8 cellular contexts compared by ENCODE assay signal in genomic region chr9:6681147-6681956, GRCh38. TPM values are rescaled to one million over a fixed set of nuclear protein-coding genes. Genes with fewer than 3 reads are reported as not detected.
DNase-seq lines count a peak whose midpoint lies in the region; ATAC-seq and TF ChIP-seq lines count a peak whose summit lies in the region.

No MANE protein-coding gene starts in this region.

- H3K36me3 ChIP-seq in vagina: no peaks in the 10 kb centered on the region

- under 1% methylated on average over 72 of the region's 72 CpGs for WGBS in right cardiac atrium

- no peak for TF ChIP-seq CTCF in GM13977 (IDR thresholded peaks at IDR 0.05; ENCODE audit: extremely low read depth, insufficient read depth, missing control alignments)
- TF ChIP-seq CTCF in vagina (IDR thresholded peaks at IDR 0.05): peak in 1 of 3 experiments; percentile 11

- H3K4me1 Mint-ChIP-seq in T-helper 17 cell: peaks cover 21% of the 10 kb centered on the region

- DNase-seq in GM13977 (ENCODE audit: low spot score): peak; percentile 92
- DNase-seq in NCI-H1694 (lab: John Stamatoyannopoulos, UW): peak; percentile 91
- peak; percentile 77 to 85 (median 80) for DNase-seq in T-helper 17 cell
- DNase-seq in anterior cingulate cortex (lab: John Stamatoyannopoulos, UW): peak; percentile 67 to 97 (median 95)
- DNase-seq in right cardiac atrium: peak; percentile 98 to 99 (median 99)
- peak; percentile 98 for DNase-seq in putamen (ENCODE audit: low spot score)
- DNase-seq in vagina (ENCODE audit: extremely low spot score in 2 of 2): peak in 1 of 2 donors; percentile 97

- H3K4me1 ChIP-seq in right cardiac atrium (ENCODE audit: control insufficient read depth, insufficient read depth, low read length): peaks cover 6% of the 10 kb centered on the region
- H3K4me1 ChIP-seq in vagina: peaks cover 15% of the 10 kb centered on the region

- in situ Hi-C loops in GM13977 (cut with MboI; ENCODE audit: low pct_unique_long_range_greater_than_20kb, low sequenced_read_pairs, unreplicated experiment): loop anchor here (10.0 kb wide), 1 partner anchor 97 kb away; no protein-coding TSS in a partner anchor

- H3K27ac ChIP-seq in right cardiac atrium (ENCODE audit: low read length) (peak overlapping the region; percentile 97), vagina (peak overlapping the region; percentile 92)

- peak overlapping the region; percentile 92 for H3K4me3 Mint-ChIP-seq in T-helper 17 cell

- no peaks in the 10 kb centered on the region for H3K27me3 Mint-ChIP-seq in T-helper 17 cell

- H3K36me3 Mint-ChIP-seq in T-helper 17 cell (ENCODE audit: low read depth): peaks cover 2% of the 10 kb centered on the region

- H3K27ac Mint-ChIP-seq in T-helper 17 cell: peak overlapping the region; percentile 98

- intact Hi-C loops in right cardiac atrium (cut with DNase I): no loop called here
- intact Hi-C loops in vagina (cut with DNase I): loop anchor here (5.0 kb wide), 1 partner anchor 76 kb away; the partner anchor contains the start of gene KDM4C

- no peaks in the 10 kb centered on the region for H3K27me3 ChIP-seq in right cardiac atrium (ENCODE audit: control insufficient read depth, insufficient read depth)
- H3K27me3 ChIP-seq in vagina: no peaks in the 10 kb centered on the region

- peak in 1 of 2 donors; percentile 35 for TF ChIP-seq POLR2A in vagina (IDR thresholded peaks at IDR 0.05)

- H3K9me3 ChIP-seq in T-helper 17 cell (ENCODE audit: control insufficient read depth, low read length, poor library complexity, severe bottlenecking): no peaks in the 10 kb centered on the region
- H3K9me3 ChIP-seq in right cardiac atrium (ENCODE audit: control insufficient read depth, low read length): no peaks in the 10 kb centered on the region
- H3K9me3 ChIP-seq in vagina: no peaks in the 10 kb centered on the region

- H3K4me3 ChIP-seq in right cardiac atrium (ENCODE audit: low read length) (peak overlapping the region; percentile 43), vagina (peak overlapping the region; percentile 69 to 76)

- ATAC-seq in HG02884 (IDR thresholded peaks at IDR 0.05; ENCODE audit: unreplicated experiment) (peak; percentile 60), T-helper 17 cell (peak; percentile 89), right cardiac atrium (peak; percentile 99)

RNA-seq across cellular contexts. Expression of gene GLDC, which starts 35.8 kb away (rescaled TPM):
- 1 to 10 TPM in 1 of 2 donors, not detected in 1; 1.1 TPM for total RNA-seq in T-helper 17 cell
- total RNA-seq in right cardiac atrium: under 1 TPM; 0.26 to 0.65 (median 0.63) TPM
- polyA plus RNA-seq in right cardiac atrium: 0.29 TPM
- 0.49 TPM for total RNA-seq in vagina
